Comparison of ENCODE assay signal across 9 cellular contexts in genomic region chr17:55437165-55437605, GRCh38. TPM values are rescaled to one million over a fixed set of nuclear protein-coding genes. Genes with fewer than 3 reads are reported as not detected.
A peak's percentile ranks its signal among the peaks of the same experiment; 100 is the strongest.
DNase-seq lines count a peak whose midpoint lies in the region; ATAC-seq and TF ChIP-seq lines count a peak whose summit lies in the region.
"Had no signal": no experiment of that assay in that cellular context is flagged by ENCODE, and none has a peak within 500 bp of the region (broad histone marks: within the 10 kb centered on the region; RNA-seq: fewer than 3 reads in every experiment).

No MANE protein-coding gene starts in this region.

- no peak overlapping the region for H3K4me3 Mint-ChIP-seq in osteocyte (ENCODE audit: unreplicated experiment)

- no peaks in the 10 kb centered on the region for H3K9me2 ChIP-seq in SU-DHL-6 (replicated peaks; ENCODE audit: insufficient read depth, low read length)

- no peaks in the 10 kb centered on the region for H3K9me3 Mint-ChIP-seq in osteocyte (ENCODE audit: unreplicated experiment)

- no peak overlapping the region for H3K9ac ChIP-seq in SU-DHL-6 (ENCODE audit: low read length)

- H3K4me2 ChIP-seq in SU-DHL-6 (ENCODE audit: low read depth, low read length, poor library complexity, severe bottlenecking), result peak overlapping the region; percentile 47

- no peaks in the 10 kb centered on the region for H3K36me3 Mint-ChIP-seq in osteocyte (ENCODE audit: unreplicated experiment)

- TF ChIP-seq CTCF in SU-DHL-6 (IDR thresholded peaks at IDR 0.05; ENCODE audit: insufficient read depth, low read length, poor library complexity, severe bottlenecking) (no peak), osteocyte (IDR thresholded peaks at IDR 0.05) (no peak)

- H3K27ac Mint-ChIP-seq in osteocyte (ENCODE audit: unreplicated experiment), result no peak overlapping the region

- peaks cover 5% of the 10 kb centered on the region for H3K27me3 Mint-ChIP-seq in osteocyte (ENCODE audit: unreplicated experiment)

- H3K4me1 Mint-ChIP-seq in osteocyte (ENCODE audit: unreplicated experiment), result peaks cover 1% of the 10 kb centered on the region

- H3K9me3 ChIP-seq in SU-DHL-6 (ENCODE audit: insufficient read depth, low read length), result no peaks in the 10 kb centered on the region

- ATAC-seq in GM19452 (IDR thresholded peaks at IDR 0.05; ENCODE audit: unreplicated experiment) (peak; percentile 73), HG03103 (IDR thresholded peaks at IDR 0.05; ENCODE audit: low read depth, unreplicated experiment) (peak; percentile 60)

- peak overlapping the region; percentile 45 for H3K27ac ChIP-seq in SU-DHL-6 (ENCODE audit: low read depth, low read length)

- no peaks in the 10 kb centered on the region for H3K79me2 ChIP-seq in SU-DHL-6 (ENCODE audit: insufficient read depth, low read length)

- H3K36me3 ChIP-seq in SU-DHL-6 (ENCODE audit: low read length), result no peaks in the 10 kb centered on the region

- H3K27me3 ChIP-seq in SU-DHL-6 (ENCODE audit: low read length), result no peaks in the 10 kb centered on the region

- H3F3A ChIP-seq in SU-DHL-6 (ENCODE audit: insufficient read depth), result no peaks in the 10 kb centered on the region

- no peak for DNase-seq in activated CD4-positive, alpha-beta T cell treated with anti-CD3 and anti-CD28 coated beads for 1 hour
- DNase-seq in osteocyte (ENCODE audit: extremely low spot score, unreplicated experiment) (no peak), cerebellar cortex (ENCODE audit: low spot score) (no peak), NCI-H1930 (lab: John Stamatoyannopoulos, UW) (no peak)
- DNase-seq: stimulated activated CD4-positive, alpha-beta T cell treated with anti-CD3 and anti-CD28 coated beads, Interleukin-4, amount 100 ng/mL, for 1 hour had no signal

- no peaks in the 10 kb centered on the region for H4K20me1 ChIP-seq in SU-DHL-6 (ENCODE audit: low read depth, low read length)

- no peak overlapping the region for H2AFZ ChIP-seq in SU-DHL-6 (ENCODE audit: low read depth, low read length, severe bottlenecking)

- H3K4me3 ChIP-seq in GM08714 (ENCODE audit: low read length) (peak overlapping the region; percentile 60), SU-DHL-6 (ENCODE audit: insufficient read depth, low read length, poor library complexity, severe bottlenecking) (peak overlapping the region; percentile 1)

RNA-seq across cellular contexts. Expression of gene MMD, which starts 15.6 kb away (rescaled TPM):
- total RNA-seq in osteocyte, result 9.2 and 10.3 TPM in 2 replicates
